In the genomic region with DNA sequence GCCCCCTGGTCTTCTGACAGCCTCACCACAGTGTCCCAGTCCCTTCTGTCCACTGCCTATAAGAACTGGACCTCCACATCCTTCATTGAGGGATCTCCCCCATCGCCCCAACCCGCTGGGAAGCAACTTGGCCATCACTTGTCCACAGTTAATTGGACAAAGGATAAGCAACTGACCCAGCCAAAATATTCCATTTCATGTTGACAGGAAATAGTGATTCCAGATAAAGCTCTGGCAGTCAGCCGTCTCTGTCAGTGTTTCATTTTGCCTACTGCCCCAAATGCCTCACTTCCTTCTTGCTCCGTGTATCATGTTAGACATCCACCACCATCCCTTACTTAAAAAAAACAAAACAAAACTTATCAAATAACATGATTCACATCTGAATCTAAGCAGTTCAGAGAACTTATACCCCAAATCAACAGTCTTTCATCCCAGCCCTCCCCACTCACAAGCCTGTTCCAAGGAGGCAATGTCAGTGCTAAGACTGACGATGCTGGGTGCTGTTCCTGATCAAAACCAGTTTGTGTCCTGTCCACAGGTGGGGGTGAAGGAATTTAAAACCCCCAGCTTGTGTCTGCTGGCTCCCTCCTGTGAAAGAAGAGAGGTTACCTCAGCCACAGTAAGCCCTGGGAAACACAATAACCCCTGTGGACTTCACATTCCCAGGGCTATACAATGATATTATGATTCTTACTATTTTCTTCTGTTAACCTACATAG, we compare ENCODE assay signal across 25 cellular contexts.
A peak's percentile ranks its signal among the peaks of the same experiment; 100 is the strongest.
DNase-seq lines count a peak whose midpoint lies in the region; ATAC-seq and TF ChIP-seq lines count a peak whose summit lies in the region.
"Had no signal": no experiment of that assay in that cellular context is flagged by ENCODE, and none has a peak within 500 bp of the region (broad histone marks: within the 10 kb centered on the region; RNA-seq: fewer than 3 reads in every experiment).

No MANE protein-coding gene starts in this region.

- H3K4me1 Mint-ChIP-seq in stimulated activated memory B cell treated with anti-CD40 and anti-IgM and Interleukin-4, amounts not matched to agents 10 μg/mL and 1 μg/mL and 100 μg/mL, for 72 hours, result no peaks in the 10 kb centered on the region
- H3K4me1 Mint-ChIP-seq: activated B cell treated with CpG ODN at 0.5 μM for 24 hours; activated naive CD4-positive, alpha-beta T cell treated with anti-CD3 and anti-CD28 coated beads, Interleukin-2, amount 50 U/mL, for 24 hours; T-helper 17 cell had no signal

- H3K9me3 Mint-ChIP-seq in stimulated activated memory B cell treated with anti-CD40 and anti-IgM and Interleukin-4, amounts not matched to agents 10 μg/mL and 1 μg/mL and 100 μg/mL, for 72 hours, result peaks cover 15% of the 10 kb centered on the region

- H3K27ac ChIP-seq in heart left ventricle (no peak overlapping the region), right atrium auricular region (no peak overlapping the region), coronary artery (no peak overlapping the region), right cardiac atrium (ENCODE audit: low read length) (no peak overlapping the region)
- H3K27ac ChIP-seq: BLaER1, dorsolateral prefrontal cortex, ovary, SJCRH30, stomach, upper lobe of right lung had no signal

- H3K36me3 Mint-ChIP-seq in stimulated activated memory B cell treated with anti-CD40 and anti-IgM and Interleukin-4, amounts not matched to agents 10 μg/mL and 1 μg/mL and 100 μg/mL, for 72 hours, result peaks cover 24% of the 10 kb centered on the region

- H3K9me3 ChIP-seq in heart left ventricle (peaks cover 0 to 26% (median 2%) of the 10 kb centered on the region in 12 donors), right atrium auricular region (peaks cover 0 to 3% of the 10 kb centered on the region in 2 donors), right cardiac atrium (ENCODE audit: control insufficient read depth, low read length) (no peaks in the 10 kb centered on the region)
- H3K9me3 ChIP-seq: ovary, SJCRH30 had no signal

- H3K4me3 ChIP-seq in heart left ventricle, result peak overlapping the region in 1 of 12 donors; percentile 4
- H3K4me3 ChIP-seq in right atrium auricular region, result no peak overlapping the region
- H3K4me3 ChIP-seq in coronary artery, result peak overlapping the region; percentile 24
- H3K4me3 ChIP-seq in right cardiac atrium (ENCODE audit: low read length), result no peak overlapping the region
- H3K4me3 ChIP-seq: BLaER1, dorsolateral prefrontal cortex, ovary, SJCRH30, stomach, upper lobe of right lung had no signal

- ATAC-seq in heart left ventricle, result peak in 3 of 4 donors; percentile 26 to 59 (median 50)
- peak; percentile 79 to 85 for ATAC-seq in right cardiac atrium
- no peak for ATAC-seq in GM19328 (IDR thresholded peaks at IDR 0.05; ENCODE audit: unreplicated experiment)
- no peak for ATAC-seq in stimulated activated memory B cell treated with anti-CD40 and anti-IgM and Interleukin-4, amounts not matched to agents 10 μg/mL and 1 μg/mL and 100 μg/mL, for 72 hours
- ATAC-seq: naive thymus-derived CD4-positive, alpha-beta T cell; T-helper 17 cell; upper lobe of right lung had no signal

- no peaks in the 10 kb centered on the region for H3K27me3 ChIP-seq in heart left ventricle
- no peaks in the 10 kb centered on the region for H3K27me3 ChIP-seq in right atrium auricular region
- no peaks in the 10 kb centered on the region for H3K27me3 ChIP-seq in right cardiac atrium (ENCODE audit: control insufficient read depth, insufficient read depth)
- H3K27me3 ChIP-seq: BLaER1, dorsolateral prefrontal cortex, ovary, SJCRH30, stomach, upper lobe of right lung had no signal

- no peaks in the 10 kb centered on the region for H3K27me3 Mint-ChIP-seq in stimulated activated memory B cell treated with anti-CD40 and anti-IgM and Interleukin-4, amounts not matched to agents 10 μg/mL and 1 μg/mL and 100 μg/mL, for 72 hours
- H3K27me3 Mint-ChIP-seq: activated B cell treated with CpG ODN at 0.5 μM for 24 hours; activated naive CD4-positive, alpha-beta T cell treated with anti-CD3 and anti-CD28 coated beads, Interleukin-2, amount 50 U/mL, for 24 hours; naive thymus-derived CD4-positive, alpha-beta T cell; T-helper 17 cell had no signal

- TF ChIP-seq POLR2A in heart left ventricle (IDR thresholded peaks at IDR 0.05), result no peak

- no peak for TF ChIP-seq CTCF in heart left ventricle (IDR thresholded peaks at IDR 0.05)
- no peak for TF ChIP-seq CTCF in right atrium auricular region (IDR thresholded peaks at IDR 0.05)
- TF ChIP-seq CTCF in coronary artery (IDR thresholded peaks at IDR 0.05), result no peak

- H3K4me3 Mint-ChIP-seq in stimulated activated memory B cell treated with anti-CD40 and anti-IgM and Interleukin-4, amounts not matched to agents 10 μg/mL and 1 μg/mL and 100 μg/mL, for 72 hours, result no peak overlapping the region
- H3K4me3 Mint-ChIP-seq: activated B cell treated with CpG ODN at 0.5 μM for 24 hours; activated naive CD4-positive, alpha-beta T cell treated with anti-CD3 and anti-CD28 coated beads, Interleukin-2, amount 50 U/mL, for 24 hours; naive thymus-derived CD4-positive, alpha-beta T cell; T-helper 17 cell had no signal

- peaks cover 0 to 14% (median 1%) of the 10 kb centered on the region in 12 donors for H3K4me1 ChIP-seq in heart left ventricle
- peaks cover 0 to 10% of the 10 kb centered on the region in 2 donors for H3K4me1 ChIP-seq in right atrium auricular region
- H3K4me1 ChIP-seq in right cardiac atrium (ENCODE audit: control insufficient read depth, insufficient read depth, low read length), result no peaks in the 10 kb centered on the region
- H3K4me1 ChIP-seq: BLaER1, SJCRH30, stomach, upper lobe of right lung had no signal

- DNase-seq in heart left ventricle (no peak), right atrium auricular region (ENCODE audit: low spot score) (no peak), coronary artery (ENCODE audit: low spot score) (no peak), right cardiac atrium (peak in 1 of 3 donors; percentile 58), SIG-M5 treated with dmso at 0.1 percent for 504 hours (lab: John Stamatoyannopoulos, UW; ENCODE audit: unreplicated experiment) (no peak), NCI-H1417 treated with DMSO at 0.1 percent for 48 hours (lab: John Stamatoyannopoulos, UW) (no peak)
- DNase-seq: activated B cell treated with CpG ODN at 0.5 μM for 24 hours; activated T-cell treated with anti-CD3 and anti-CD28 coated beads, Interleukin-2, amount 50 U/mL, for 48 hours; Calu3; dorsolateral prefrontal cortex; head of caudate nucleus; immature natural killer cell; naive thymus-derived CD4-positive, alpha-beta T cell; NCI-H1436 treated with DMSO at 0.1 percent for 48 hours; NCI-H2171 treated with DMSO at 0.1 percent for 48 hours; NCI-H82; ovary; SJCRH30; stomach; T-helper 17 cell; upper lobe of right lung had no signal

- intact Hi-C loops in heart left ventricle (cut with DNase I), result no loop called here
- intact Hi-C loops in right cardiac atrium (cut with DNase I), result no loop called here

- no peaks in the 10 kb centered on the region for H3K36me3 ChIP-seq in heart left ventricle
- H3K36me3 ChIP-seq in right atrium auricular region, result no peaks in the 10 kb centered on the region
- H3K36me3 ChIP-seq: BLaER1, ovary, SJCRH30, stomach, upper lobe of right lung had no signal

- WGBS in heart left ventricle, 4 donors, result 30 to 42% (median 32%) methylated on average over 5 of the region's 5 CpGs
- 24% methylated on average over 5 of the region's 5 CpGs for WGBS in right cardiac atrium

- H3K27ac Mint-ChIP-seq in stimulated activated memory B cell treated with anti-CD40 and anti-IgM and Interleukin-4, amounts not matched to agents 10 μg/mL and 1 μg/mL and 100 μg/mL, for 72 hours, result no peak overlapping the region
- H3K27ac Mint-ChIP-seq: activated B cell treated with CpG ODN at 0.5 μM for 24 hours; activated naive CD4-positive, alpha-beta T cell treated with anti-CD3 and anti-CD28 coated beads, Interleukin-2, amount 50 U/mL, for 24 hours; immature natural killer cell; naive thymus-derived CD4-positive, alpha-beta T cell; T-helper 17 cell had no signal

Comparison
In these comparisons a context has a peak if more than half of its experiments do, and no peak if none do; other contexts are left out.
1. ATAC-seq: peak in heart left ventricle (3 of 4) and right cardiac atrium (2 of 2); none in GM19328 (single experiment) and stimulated activated memory B cell treated with anti-CD40 and anti-IgM and Interleukin-4, amounts not matched to agents 10 μg/mL and 1 μg/mL and 100 μg/mL, for 72 hours (single experiment).